In genomic region chr7:103065666-103066065, GRCh38 we compare ENCODE assay signal across 8 cellular contexts. TPM values are rescaled to one million over a fixed set of nuclear protein-coding genes. Genes with fewer than 3 reads are reported as not detected.
A peak's percentile ranks its signal among the peaks of the same experiment; 100 is the strongest.
DNase-seq lines count a peak whose midpoint lies in the region; ATAC-seq and TF ChIP-seq lines count a peak whose summit lies in the region.

No MANE protein-coding gene starts in this region.

- no peak overlapping the region for H3K4me3 Mint-ChIP-seq in GM23338
- no peak overlapping the region for H3K4me3 Mint-ChIP-seq in activated T-helper 1 cell treated with anti-CD3 and anti-CD28 coated beads, Interleukin-12 subunit alpha, Interleukin-12 subunit beta, Interleukin-2, Interleukin-4 antibody, amounts not matched to agents 30 ng/mL and 10 ng/mL and 1 ng/mL, durations not matched to agents 14 hours and 24 hours and 36 hours

- H3K27me3 Mint-ChIP-seq in GM23338 (ENCODE audit: insufficient read depth, low read depth, poor library complexity), result no peaks in the 10 kb centered on the region
- H3K27me3 Mint-ChIP-seq in activated T-helper 1 cell treated with anti-CD3 and anti-CD28 coated beads, Interleukin-12 subunit alpha, Interleukin-12 subunit beta, Interleukin-2, Interleukin-4 antibody, amounts not matched to agents 30 ng/mL and 10 ng/mL and 1 ng/mL, durations not matched to agents 14 hours and 24 hours and 36 hours (ENCODE audit: insufficient read depth), result peaks cover 14% of the 10 kb centered on the region

- H3K4me1 Mint-ChIP-seq in GM23338, result no peaks in the 10 kb centered on the region; the same call in 1 of the 3 replicates
- H3K4me1 Mint-ChIP-seq in activated T-helper 1 cell treated with anti-CD3 and anti-CD28 coated beads, Interleukin-12 subunit alpha, Interleukin-12 subunit beta, Interleukin-2, Interleukin-4 antibody, amounts not matched to agents 30 ng/mL and 10 ng/mL and 1 ng/mL, durations not matched to agents 14 hours and 24 hours and 36 hours (ENCODE audit: low read depth), result no peaks in the 10 kb centered on the region

- no peaks in the 10 kb centered on the region for H3K27me3 ChIP-seq in GM23338 (ENCODE audit: insufficient read depth)
- H3K27me3 ChIP-seq in OCI-LY3 (ENCODE audit: low read depth, low read length), result no peaks in the 10 kb centered on the region
- H3K27me3 ChIP-seq in right atrium auricular region, result no peaks in the 10 kb centered on the region

- peak; percentile 79 for ATAC-seq in GM23338
- ATAC-seq in HG03469 (IDR thresholded peaks at IDR 0.05; ENCODE audit: unreplicated experiment), result no peak

- H3K79me2 ChIP-seq in GM23338 (replicated peaks; ENCODE audit: insufficient read depth), result no peaks in the 10 kb centered on the region
- H3K79me2 ChIP-seq in OCI-LY3 (ENCODE audit: low read length), result no peaks in the 10 kb centered on the region

- H3K4me2 ChIP-seq in GM23338 (no peak overlapping the region), OCI-LY3 (ENCODE audit: low read length) (no peak overlapping the region)

- no peak overlapping the region for H3K27ac Mint-ChIP-seq in GM23338
- no peak overlapping the region for H3K27ac Mint-ChIP-seq in activated T-helper 1 cell treated with anti-CD3 and anti-CD28 coated beads, Interleukin-12 subunit alpha, Interleukin-12 subunit beta, Interleukin-2, Interleukin-4 antibody, amounts not matched to agents 30 ng/mL and 10 ng/mL and 1 ng/mL, durations not matched to agents 14 hours and 24 hours and 36 hours

- H3F3A ChIP-seq in GM23338 (replicated peaks; ENCODE audit: low read depth), result no peaks in the 10 kb centered on the region

- peaks cover 22% of the 10 kb centered on the region for H3K9me3 Mint-ChIP-seq in GM23338
- H3K9me3 Mint-ChIP-seq in activated T-helper 1 cell treated with anti-CD3 and anti-CD28 coated beads, Interleukin-12 subunit alpha, Interleukin-12 subunit beta, Interleukin-2, Interleukin-4 antibody, amounts not matched to agents 30 ng/mL and 10 ng/mL and 1 ng/mL, durations not matched to agents 14 hours and 24 hours and 36 hours, result no peaks in the 10 kb centered on the region

- no peaks in the 10 kb centered on the region for H3K9me3 ChIP-seq in OCI-LY3 (ENCODE audit: insufficient read depth, low read length)
- H3K9me3 ChIP-seq in right atrium auricular region, result no peaks in the 10 kb centered on the region

- no peaks in the 10 kb centered on the region for H3K36me3 ChIP-seq in GM23338 (ENCODE audit: insufficient read depth)
- no peaks in the 10 kb centered on the region for H3K36me3 ChIP-seq in OCI-LY3 (replicated peaks; ENCODE audit: low read depth, low read length)
- no peaks in the 10 kb centered on the region for H3K36me3 ChIP-seq in right atrium auricular region

- peak; percentile 60 for DNase-seq in COLO829 (ENCODE audit: low spot score)
- peak; percentile 74 for DNase-seq in GM23338 (ENCODE audit: low spot score)
- peak; percentile 13 for DNase-seq in activated T-helper 1 cell treated with anti-CD3 and anti-CD28 coated beads, Interleukin-12 subunit alpha, Interleukin-12 subunit beta, Interleukin-2, Interleukin-4 antibody, amounts not matched to agents 30 ng/mL and 10 ng/mL and 1 ng/mL, durations not matched to agents 14 hours and 24 hours and 36 hours (ENCODE audit: low spot score)
- no peak for DNase-seq in right atrium auricular region (ENCODE audit: low spot score)
- peak; percentile 3 to 12 for DNase-seq in stimulated activated CD8-positive, alpha-beta memory T cell treated with anti-CD3 and anti-CD28 coated beads, Interleukin-7, amount 100 ng/mL, for 4 hours (ENCODE audit: low read depth in 2 of 2)
- DNase-seq in globus pallidus (ENCODE audit: low spot score), result no peak

- H4K20me1 ChIP-seq in GM23338 (replicated peaks; ENCODE audit: insufficient read depth), result no peaks in the 10 kb centered on the region
- H4K20me1 ChIP-seq in OCI-LY3 (ENCODE audit: insufficient read depth, low read length), result no peaks in the 10 kb centered on the region

- H2AFZ ChIP-seq in GM23338 (no peak overlapping the region), OCI-LY3 (ENCODE audit: low read depth, low read length) (no peak overlapping the region)

- H3K9ac ChIP-seq in OCI-LY3 (ENCODE audit: low read length), result no peak overlapping the region

- peaks cover 13% of the 10 kb centered on the region for H3K36me3 Mint-ChIP-seq in GM23338 (ENCODE audit: low read depth)
- no peaks in the 10 kb centered on the region for H3K36me3 Mint-ChIP-seq in activated T-helper 1 cell treated with anti-CD3 and anti-CD28 coated beads, Interleukin-12 subunit alpha, Interleukin-12 subunit beta, Interleukin-2, Interleukin-4 antibody, amounts not matched to agents 30 ng/mL and 10 ng/mL and 1 ng/mL, durations not matched to agents 14 hours and 24 hours and 36 hours (ENCODE audit: low read depth)

- H3K4me3 ChIP-seq in GM23338 (no peak overlapping the region), OCI-LY3 (ENCODE audit: low read length) (no peak overlapping the region), right atrium auricular region (no peak overlapping the region)

- intact Hi-C loops in activated T-helper 1 cell treated with anti-CD3 and anti-CD28 coated beads, Interleukin-12 subunit alpha, Interleukin-12 subunit beta, Interleukin-2, Interleukin-4 antibody, amounts not matched to agents 30 ng/mL and 10 ng/mL and 1 ng/mL, durations not matched to agents 14 hours and 24 hours and 36 hours (cut with micrococcal nuclease), result no loop called here

- TF ChIP-seq CTCF in GM23338 (conservative IDR thresholded peaks at IDR 0.05; ENCODE audit: low read depth in 2 of 2), result peak; percentile 59 to 83
- peak; percentile 83 for TF ChIP-seq CTCF in OCI-LY3 (IDR thresholded peaks at IDR 0.05; ENCODE audit: low read depth, low read length)
- TF ChIP-seq CTCF in right atrium auricular region (IDR thresholded peaks at IDR 0.05), result peak; percentile 17 to 50

- H3K4me1 ChIP-seq in GM23338 (ENCODE audit: insufficient read depth) (0 out of 2 replicates have a peak, but pooled peaks cover 5% of the 10 kb centered on the region), OCI-LY3 (ENCODE audit: low read length) (no peaks in the 10 kb centered on the region), right atrium auricular region (peaks cover 0 to 4% of the 10 kb centered on the region in 2 donors)

- H3K9me2 ChIP-seq in GM23338 (ENCODE audit: insufficient read depth), result no peaks in the 10 kb centered on the region

- H3K27ac ChIP-seq in GM23338 (ENCODE audit: low read depth) (no peak overlapping the region), OCI-LY3 (ENCODE audit: low read length) (no peak overlapping the region), right atrium auricular region (no peak overlapping the region)

TF ChIP-seq in GM23338, 12 proteins besides CTCF, POLR2A, EP300 and RAD21 (continues in another document):
- TF ChIP-seq ETS1 (IDR thresholded peaks at IDR 0.05), result no peak
- no peak for TF ChIP-seq REST (IDR thresholded peaks at IDR 0.05; ENCODE audit: unreplicated experiment)
- TF ChIP-seq JUNB (IDR thresholded peaks at IDR 0.05; ENCODE audit: unreplicated experiment), result no peak
- TF ChIP-seq POLR2AphosphoS5 (IDR thresholded peaks at IDR 0.05; ENCODE audit: low read depth), result no peak
- TF ChIP-seq ZNF114 (CRISPR knock-in tag; IDR thresholded peaks at IDR 0.05), result no peak
- no peak for TF ChIP-seq NANOG (IDR thresholded peaks at IDR 0.05; ENCODE audit: borderline replicate concordance)
- no peak for TF ChIP-seq EZH2phosphoT487 (IDR thresholded peaks at IDR 0.05; ENCODE audit: unreplicated experiment)

RNA-seq across cellular contexts. Expression of gene FBXL13, which starts 8.9 kb away (rescaled TPM):
- total RNA-seq in GM23338 (2014; rRNA removed; shearing (Covaris generic)), result 2.5 and 6.0 TPM in 2 replicates
- polyA plus RNA-seq in GM23338 (2016; fragmentation: Nextera tagmentation; extraction: Ambion mirVana), result 1.2 and 1.3 TPM in 2 replicates
- 0.34 and 0.54 TPM in 2 replicates for total RNA-seq in activated T-helper 1 cell treated with anti-CD3 and anti-CD28 coated beads, Interleukin-12 subunit alpha, Interleukin-12 subunit beta, Interleukin-2, Interleukin-4 antibody, amounts not matched to agents 30 ng/mL and 10 ng/mL and 1 ng/mL, durations not matched to agents 14 hours and 24 hours and 36 hours
- total RNA-seq in right atrium auricular region, result 1 to 10 TPM; 1.6 to 1.7 TPM

RNA-seq across cellular contexts. Expression of gene ARMC10, which starts 9.3 kb away (rescaled TPM):
- total RNA-seq in GM23338 (2014; rRNA removed; shearing (Covaris generic)), result 48.2 and 50.3 TPM in 2 replicates
- polyA plus RNA-seq in GM23338 (2016; fragmentation: Nextera tagmentation; extraction: Ambion mirVana), result 41.4 and 43.4 TPM in 2 replicates
- 49.6 and 51.8 TPM in 2 replicates for total RNA-seq in activated T-helper 1 cell treated with anti-CD3 and anti-CD28 coated beads, Interleukin-12 subunit alpha, Interleukin-12 subunit beta, Interleukin-2, Interleukin-4 antibody, amounts not matched to agents 30 ng/mL and 10 ng/mL and 1 ng/mL, durations not matched to agents 14 hours and 24 hours and 36 hours
- total RNA-seq in right atrium auricular region, result 10 to 100 TPM; 11.6 to 20.2 TPM

Comparison
In these comparisons a context has a peak if more than half of its experiments do, and no peak if none do; other contexts are left out.
1. DNase-seq: peak in COLO829 (single experiment), GM23338 (single experiment), activated T-helper 1 cell treated with anti-CD3 and anti-CD28 coated beads, Interleukin-12 subunit alpha, Interleukin-12 subunit beta, Interleukin-2, Interleukin-4 antibody, amounts not matched to agents 30 ng/mL and 10 ng/mL and 1 ng/mL, durations not matched to agents 14 hours and 24 hours and 36 hours (single experiment) and stimulated activated CD8-positive, alpha-beta memory T cell treated with anti-CD3 and anti-CD28 coated beads, Interleukin-7, amount 100 ng/mL, for 4 hours (2 of 2); none in right atrium auricular region (single experiment) and globus pallidus (single experiment).
2. Peak in every context shown above with its lines, with median percentiles within 50 percentile points of each other: CTCF ChIP-seq.